In the genomic region with DNA sequence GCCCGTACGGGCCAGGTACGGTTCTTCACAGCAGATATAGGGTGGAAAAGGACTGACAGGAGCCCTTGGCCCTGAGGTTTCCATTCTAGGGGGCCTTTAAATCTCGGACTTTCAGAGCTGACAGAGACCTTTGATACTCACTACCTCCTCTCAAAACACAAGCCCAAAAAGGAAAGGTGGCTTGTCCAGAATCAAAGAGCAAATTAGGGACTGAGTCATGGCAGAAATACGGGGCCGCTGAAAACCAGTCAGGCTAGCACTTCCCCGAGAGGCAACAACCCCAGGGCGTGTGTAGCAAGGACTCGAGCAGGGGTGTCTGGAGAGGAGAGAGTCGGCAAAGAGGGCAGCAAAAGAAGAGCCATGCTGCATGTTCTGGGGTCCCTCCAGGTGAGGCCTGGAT, we compare ENCODE assay signal across 16 cellular contexts. TPM values are rescaled to one million over a fixed set of nuclear protein-coding genes. Genes with fewer than 3 reads are reported as not detected.
"Had no signal": no experiment of that assay in that cellular context is flagged by ENCODE, and none has a peak within 500 bp of the region (broad histone marks: within the 10 kb centered on the region; RNA-seq: fewer than 3 reads in every experiment).

No MANE protein-coding gene starts in this region.

RNA-seq across cellular contexts. Expression of a gene that starts 24.7 kb away (rescaled TPM):
- total RNA-seq: stomach, subcutaneous adipose tissue, suprapubic skin, temporal lobe, testis, thoracic aorta, thyroid gland, tibial nerve, transverse colon, upper lobe of left lung, upper lobe of right lung, ureter, urinary bladder, uterus, vagina had no signal
- polyA plus RNA-seq: stomach, thymus, urinary bladder had no signal

RNA-seq across cellular contexts. Expression of a gene that starts 33.4 kb away (rescaled TPM):
- total RNA-seq: stomach, subcutaneous adipose tissue, temporal lobe, testis, thoracic aorta, thyroid gland, tibial nerve, transverse colon, upper lobe of left lung, upper lobe of right lung, ureter, urinary bladder, uterus, vagina had no signal
- polyA plus RNA-seq: stomach, urinary bladder had no signal
